11 cellular contexts compared by ENCODE assay signal in genomic region chr1:33111965-33112364, GRCh38. TPM values are rescaled to one million over a fixed set of nuclear protein-coding genes. Genes with fewer than 3 reads are reported as not detected.
DNase-seq lines count a peak whose midpoint lies in the region; ATAC-seq, FAIRE-seq and TF ChIP-seq lines count a peak whose summit lies in the region.
"Had no signal": no experiment of that assay in that cellular context is flagged by ENCODE, and none has a peak within 500 bp of the region (broad histone marks: within the 10 kb centered on the region; RNA-seq: fewer than 3 reads in every experiment).

No MANE protein-coding gene starts in this region.

- no peaks in the 10 kb centered on the region for H3K36me3 ChIP-seq in K562 (ENCODE audit: control insufficient read depth, insufficient read depth, low read length)
- H3K36me3 ChIP-seq in tibial artery: no peaks in the 10 kb centered on the region
- H3K36me3 ChIP-seq: upper lobe of left lung had no signal

- intact Hi-C loops in K562 (cut with micrococcal nuclease): no loop called here
- intact Hi-C loops in tibial artery (cut with DNase I; ENCODE audit: low total_unique reads): no loop called here

- in situ Hi-C loops in K562 (cut with MboI): no loop called here

- no peak overlapping the region for H3K4me3 Mint-ChIP-seq in neural crest cell
- H3K4me3 Mint-ChIP-seq: CD4-positive, CD25-positive, alpha-beta regulatory T cell had no signal

- no peak for FAIRE-seq in K562 (lab: Jason Lieb, UNC)

- CTCF ChIA-PET in K562 (lab: Yijun Ruan, JAX; ENCODE audit: low intra/inter-chr PET ratio): interaction anchor here (0.6 kb wide), 2 partner anchors 408 to 513 kb away, joined by 3 to 4 read pairs; no protein-coding TSS in a partner anchor

- ATAC-seq in K562 (no peak), GM18520 (IDR thresholded peaks at IDR 0.05; ENCODE audit: unreplicated experiment) (no peak)

- 0% methylated on average over 3 of the region's 3 CpGs for WGBS in K562 (ENCODE audit: insufficient coverage, low coverage, missing lambda C conversion rate)

- H3K4me1 ChIP-seq in K562 (replicated peaks in 1 of 2; ENCODE audit: control insufficient read depth in 2 of 2, insufficient read depth in 2 of 2, low read length in 2 of 2) (no peaks in the 10 kb centered on the region), tibial artery (no peaks in the 10 kb centered on the region)
- H3K4me1 ChIP-seq: upper lobe of left lung had no signal

- H3K27ac ChIP-seq in K562 (ENCODE audit: extremely low read depth, low read depth, low read length) (no peak overlapping the region), tibial artery (no peak overlapping the region)
- H3K27ac ChIP-seq: skin epidermis, upper lobe of left lung had no signal

- peak in 1 of 3 experiments; percentile 47; a peak in 2 of 6 replicates for TF ChIP-seq CTCF in K562 (IDR thresholded peaks at IDR 0.05 in 2 of 3, conservative IDR thresholded peaks at IDR 0.05 in 1 of 3; ENCODE audit: insufficient read depth in 2 of 3, low read depth in 1 of 3, low read length in 3 of 3)
- TF ChIP-seq CTCF in neural crest cell (conservative IDR thresholded peaks at IDR 0.05): peak; percentile 48
- TF ChIP-seq CTCF in tibial artery (IDR thresholded peaks at IDR 0.05): peak in 1 of 2 experiments; percentile 14

- H3K36me3 Mint-ChIP-seq in neural crest cell (ENCODE audit: low read depth): peaks cover 22% of the 10 kb centered on the region
- H3K36me3 Mint-ChIP-seq: CD4-positive, CD25-positive, alpha-beta regulatory T cell had no signal

- H3K4me2 ChIP-seq in K562 (ENCODE audit: insufficient read depth, low read length): no peak overlapping the region

- DNase-seq in NCI-H2107 treated with DMSO at 0.1 percent for 48 hours (lab: John Stamatoyannopoulos, UW; ENCODE audit: unreplicated experiment) (peak; percentile 18), NCI-H2107 (lab: John Stamatoyannopoulos, UW) (no peak), MV-4-11 (lab: John Stamatoyannopoulos, UW) (peak; percentile 29), K562 (ENCODE audit: extremely low read depth in 1 of 4, low spot score in 3 of 4) (no peak), neural crest cell (ENCODE audit: low read depth, low spot score) (no peak), tibial artery (no peak), cerebellar nuclear complex (lab: John Stamatoyannopoulos, UW) (no peak)
- DNase-seq: upper lobe of left lung had no signal

- H3K4me1 Mint-ChIP-seq in neural crest cell: no peaks in the 10 kb centered on the region

- H3K9me1 ChIP-seq in K562 (ENCODE audit: control insufficient read depth, insufficient read depth, low read length): no peaks in the 10 kb centered on the region

- POLR2A ChIA-PET in K562 (lab: Yijun Ruan, JAX): no interaction called here

- H3K4me3 ChIP-seq in K562: no peak overlapping the region
- H3K4me3 ChIP-seq in tibial artery: no peak overlapping the region
- H3K4me3 ChIP-seq: skin epidermis, upper lobe of left lung had no signal

- no peak for TF ChIP-seq EP300 in K562 (IDR thresholded peaks at IDR 0.05; ENCODE audit: low read length)

- no peaks in the 10 kb centered on the region for H4K20me1 ChIP-seq in K562 (replicated peaks; ENCODE audit: control insufficient read depth, insufficient read depth, low read length)

- no peak for TF ChIP-seq POLR2A in K562 (conservative IDR thresholded peaks at IDR 0.05)

- H3K79me2 ChIP-seq in K562 (ENCODE audit: control insufficient read depth, insufficient read depth, low read length): no peaks in the 10 kb centered on the region

- no peaks in the 10 kb centered on the region for H3K27me3 Mint-ChIP-seq in neural crest cell (ENCODE audit: low read depth)

- no peak overlapping the region for H3K9ac ChIP-seq in K562 (ENCODE audit: insufficient read depth in 1 of 2, low read depth in 2 of 2, low read length in 2 of 2)

- H3K27ac Mint-ChIP-seq in neural crest cell (ENCODE audit: unreplicated experiment): no peak overlapping the region
- H3K27ac Mint-ChIP-seq: CD4-positive, CD25-positive, alpha-beta regulatory T cell had no signal

- H2AFZ ChIP-seq in K562 (ENCODE audit: low read depth, low read length): no peak overlapping the region

- H3K9me3 ChIP-seq in K562 (replicated peaks; ENCODE audit: control insufficient read depth, insufficient read depth, low read depth, low read length): no peaks in the 10 kb centered on the region
- H3K9me3 ChIP-seq in tibial artery: no peaks in the 10 kb centered on the region
- H3K9me3 ChIP-seq: upper lobe of left lung had no signal

- H3K9me3 Mint-ChIP-seq in neural crest cell: peaks cover 18% of the 10 kb centered on the region

- no TSS peak for BruUV-seq in K562 (replicated peaks; lab: Mats Ljungman, UMichigan)

- TF ChIP-seq RAD21 in K562 (CRISPR knock-in tag; conservative IDR thresholded peaks at IDR 0.05 in 1 of 2, IDR thresholded peaks at IDR 0.05 in 1 of 2): peak; percentile 45 to 61

- H3K27me3 ChIP-seq in K562 (ENCODE audit: control insufficient read depth in 2 of 2, insufficient read depth in 2 of 2, low read length in 2 of 2) (peaks cover 10 to 11% of the 10 kb centered on the region in 2 experiments; a peak in 4 of 5 replicates), tibial artery (no peaks in the 10 kb centered on the region)
- H3K27me3 ChIP-seq: upper lobe of left lung had no signal

TF ChIP-seq in K562, 482 proteins besides CTCF, POLR2A, EP300 and RAD21:
- TF ChIP-seq HMG20A (CRISPR knock-in tag; conservative IDR thresholded peaks at IDR 0.05) (no peak), CHD1 (IDR thresholded peaks at IDR 0.05; ENCODE audit: low read length) (no peak), NR2F6 (CRISPR knock-in tag; IDR thresholded peaks at IDR 0.05) (no peak), JUND (IDR thresholded peaks at IDR 0.05; ENCODE audit: borderline replicate concordance, low read depth, low read length) (no peak), JUND (tag; IDR thresholded peaks at IDR 0.05; ENCODE audit: borderline replicate concordance, low read depth, low read length) (no peak), MCM7 (IDR thresholded peaks at IDR 0.05) (no peak), ZC3H4 (CRISPR knock-in tag; IDR thresholded peaks at IDR 0.05; ENCODE audit: borderline replicate concordance) (no peak), ZBTB26 (CRISPR knock-in tag; IDR thresholded peaks at IDR 0.05) (no peak), HDAC3 (IDR thresholded peaks at IDR 0.05; ENCODE audit: borderline replicate concordance, partially characterized antibody) (no peak), MYBL2 (IDR thresholded peaks at IDR 0.05; ENCODE audit: low read depth) (no peak), MYBL2 (CRISPR knock-in tag; IDR thresholded peaks at IDR 0.05; ENCODE audit: borderline replicate concordance) (no peak), ZNF77 (CRISPR knock-in tag; IDR thresholded peaks at IDR 0.05) (no peak), CSDE1 (IDR thresholded peaks at IDR 0.05) (no peak), CAMTA2 (CRISPR knock-in tag; conservative IDR thresholded peaks at IDR 0.05) (no peak), KAT7 (CRISPR knock-in tag; IDR thresholded peaks at IDR 0.05; ENCODE audit: borderline replicate concordance) (no peak)

RNA-seq across cellular contexts. Expression of gene AZIN2, which starts 31.0 kb away (rescaled TPM):
- total RNA-seq in K562 (2011; cell fraction: chromatin; rRNA removed; ENCODE audit: low replicate concordance): 3.5 and 3.7 TPM in 2 replicates
- total RNA-seq in K562 (2011; cell fraction: nucleolus; rRNA removed): 2.2 and 6.7 TPM in 2 replicates
- total RNA-seq in K562 (2011; cell fraction: nucleoplasm; rRNA removed): 1.5 and 3.9 TPM in 2 replicates
- total RNA-seq in K562 (2014; rRNA removed) (0.61 and 0.91 TPM in 2 replicates), K562 (2014; rRNA removed; fragmentation: Illumina TruSeq; extraction: Trizol) (0.18 and 0.57 TPM in 2 replicates), K562 (2015; rRNA removed; fragmentation: Illumina TruSeq; extraction: Trizol) (0.14 and 0.23 TPM in 2 replicates), K562 (2021) (0.36 and 0.42 TPM in 2 replicates), neural crest cell (8.1 and 9.7 TPM in 2 replicates)
- polyA plus RNA-seq in K562 (2011; rRNA removed) (0.41 and 0.68 TPM in 2 replicates), K562 (2014; fragmentation: Illumina TruSeq; extraction: Trizol) (0.06 and 0.82 TPM in 2 replicates), K562 (2014; fragmentation: Nextera tagmentation; extraction: Ambion mirVana) (not detected), K562 (2014; rRNA removed) (0.22 and 0.56 TPM in 2 replicates)
- polyA plus RNA-seq in K562 (2011; cell fraction: cytosol; rRNA removed): 0.41 and 0.57 TPM in 2 replicates
- 1.8 and 1.9 TPM in 2 replicates for polyA plus RNA-seq in K562 (2011; cell fraction: nucleus; rRNA removed)
- 0.65 and 1.1 TPM in 2 replicates for polyA plus RNA-seq in K562 (2012)
- 0.39 and 0.77 TPM in 2 replicates for polyA minus RNA-seq in K562 (2011; rRNA and poly(A)+ RNA removed)
- not detected in 2 replicates for polyA minus RNA-seq in K562 (2011; cell fraction: cytosol; rRNA and poly(A)+ RNA removed)
- polyA minus RNA-seq in K562 (2011; cell fraction: nucleus; rRNA and poly(A)+ RNA removed): 1.2 and 2.2 TPM in 2 replicates

Comparison
In these comparisons a context has a peak if more than half of its experiments do, and no peak if none do; other contexts are left out.
1. DNase-seq: peak in NCI-H2107 treated with DMSO at 0.1 percent for 48 hours (single experiment) and MV-4-11 (single experiment); none in NCI-H2107 (single experiment), K562 (0 of 4), neural crest cell (single experiment), tibial artery (0 of 2) and cerebellar nuclear complex (0 of 2).